ENCODE assay signal across 8 cellular contexts in genomic region chr6:12060780-12061619, GRCh38. TPM values are rescaled to one million over a fixed set of nuclear protein-coding genes. Genes with fewer than 3 reads are reported as not detected.
A peak's percentile ranks its signal among the peaks of the same experiment; 100 is the strongest.
DNase-seq lines count a peak whose midpoint lies in the region; ATAC-seq and TF ChIP-seq lines count a peak whose summit lies in the region.

No MANE protein-coding gene starts in this region.

- H3K27me3 Mint-ChIP-seq in activated naive CD4-positive, alpha-beta T cell treated with anti-CD3 and anti-CD28 coated beads, Interleukin-2, amount 50 U/mL, for 24 hours, result no peaks in the 10 kb centered on the region

- intact Hi-C loops in sciatic nerve (cut with DNase I), result no loop called here

- H3K4me1 Mint-ChIP-seq in activated naive CD4-positive, alpha-beta T cell treated with anti-CD3 and anti-CD28 coated beads, Interleukin-2, amount 50 U/mL, for 24 hours, result peaks cover 71% of the 10 kb centered on the region

- DNase-seq in hepatic stellate cell (ENCODE audit: low spot score), result peak; percentile 29
- peak; percentile 73 for DNase-seq in sciatic nerve (ENCODE audit: low spot score)
- no peak for DNase-seq in GM03348 (ENCODE audit: low spot score)
- DNase-seq in GM13977 (ENCODE audit: low spot score), result no peak

- peak; percentile 67 for ATAC-seq in GM19035 (IDR thresholded peaks at IDR 0.05; ENCODE audit: unreplicated experiment)
- peak; percentile 38 for ATAC-seq in HG03196 (IDR thresholded peaks at IDR 0.05; ENCODE audit: unreplicated experiment)
- peak; percentile 79 for ATAC-seq in sciatic nerve

- peak overlapping the region; percentile 79 for H3K4me3 Mint-ChIP-seq in activated naive CD4-positive, alpha-beta T cell treated with anti-CD3 and anti-CD28 coated beads, Interleukin-2, amount 50 U/mL, for 24 hours

- no peaks in the 10 kb centered on the region for H3K9me3 Mint-ChIP-seq in activated naive CD4-positive, alpha-beta T cell treated with anti-CD3 and anti-CD28 coated beads, Interleukin-2, amount 50 U/mL, for 24 hours

- H3K27ac Mint-ChIP-seq in activated naive CD4-positive, alpha-beta T cell treated with anti-CD3 and anti-CD28 coated beads, Interleukin-2, amount 50 U/mL, for 24 hours, result peak overlapping the region; percentile 83

- no peak for TF ChIP-seq CTCF in GM13977 (IDR thresholded peaks at IDR 0.05; ENCODE audit: extremely low read depth, insufficient read depth, missing control alignments)

- in situ Hi-C loops in GM13977 (cut with MboI; ENCODE audit: low pct_unique_long_range_greater_than_20kb, low sequenced_read_pairs, unreplicated experiment), result no loop called here

- peaks cover 4% of the 10 kb centered on the region for H3K36me3 Mint-ChIP-seq in activated naive CD4-positive, alpha-beta T cell treated with anti-CD3 and anti-CD28 coated beads, Interleukin-2, amount 50 U/mL, for 24 hours

- peak; percentile 76 for TF ChIP-seq POLR2A in Raji (IDR thresholded peaks at IDR 0.05; ENCODE audit: insufficient read depth, low read depth, low read length)

RNA-seq across cellular contexts. Expression of gene HIVEP1, which starts 48.9 kb away (rescaled TPM):
- total RNA-seq in sciatic nerve, result 48.6 TPM

Comparison
In these comparisons a context has a peak if more than half of its experiments do, and no peak if none do; other contexts are left out.
1. DNase-seq: peak in hepatic stellate cell (single experiment) and sciatic nerve (single experiment); none in GM03348 (single experiment) and GM13977 (single experiment).
2. Peak in every context shown above with its lines, with median percentiles within 50 percentile points of each other: ATAC-seq.